Comparison of ENCODE assay signal across 9 cellular contexts in genomic region chr2:47002480-47003381, GRCh38.
A peak's percentile ranks its signal among the peaks of the same experiment; 100 is the strongest.
DNase-seq lines count a peak whose midpoint lies in the region; ATAC-seq lines count a peak whose summit lies in the region.
"Had no signal": no experiment of that assay in that cellular context is flagged by ENCODE, and none has a peak within 500 bp of the region (broad histone marks: within the 10 kb centered on the region; RNA-seq: fewer than 3 reads in every experiment).

No MANE protein-coding gene starts in this region.

- H3K4me3 Mint-ChIP-seq in activated naive CD4-positive, alpha-beta T cell treated with anti-CD3 and anti-CD28 coated beads, Interleukin-2, amount 10 ng/mL, durations not matched to agents 7 days and 5 days: no peak overlapping the region
- no peak overlapping the region for H3K4me3 Mint-ChIP-seq in activated naive CD8-positive, alpha-beta T cell treated with anti-CD3 and anti-CD28 coated beads, Interleukin-2, amount 50 U/mL, for 24 hours
- H3K4me3 Mint-ChIP-seq: natural killer cell treated with Interleukin-12 subunit alpha and Interleukin-12 subunit beta and Interleukin-15 and Interleukin-18, amount 100 ng/mL, for 72 hours had no signal

- peaks cover 9% of the 10 kb centered on the region for H3K4me1 Mint-ChIP-seq in activated naive CD4-positive, alpha-beta T cell treated with anti-CD3 and anti-CD28 coated beads, Interleukin-2, amount 10 ng/mL, durations not matched to agents 7 days and 5 days
- H3K4me1 Mint-ChIP-seq in activated naive CD8-positive, alpha-beta T cell treated with anti-CD3 and anti-CD28 coated beads, Interleukin-2, amount 50 U/mL, for 24 hours: no peaks in the 10 kb centered on the region

- peaks cover 6% of the 10 kb centered on the region; the same call in 1 of the 2 replicates for H3K36me3 ChIP-seq in iPS-20b (ENCODE audit: insufficient read depth, low read depth, low read length)
- H3K36me3 ChIP-seq in subcutaneous abdominal adipose tissue (ENCODE audit: control insufficient read depth in 5 of 5, insufficient read depth in 5 of 5, low read length in 5 of 5): peaks cover 0 to 40% (median 34%) of the 10 kb centered on the region in 5 donors

- DNase-seq in activated naive CD4-positive, alpha-beta T cell treated with anti-CD3 and anti-CD28 coated beads, Interleukin-2, amount 10 ng/mL, durations not matched to agents 7 days and 5 days: no peak
- DNase-seq in activated naive CD4-positive, alpha-beta T cell treated with Interleukin-2 at 50 U/mL for 16 hours: no peak
- DNase-seq in activated naive CD8-positive, alpha-beta T cell treated with anti-CD3 and anti-CD28 coated beads, Interleukin-2, amount 50 U/mL, for 24 hours: no peak
- no peak for DNase-seq in kidney glomerular epithelial cell (lab: John Stamatoyannopoulos, UW)
- DNase-seq in activated naive CD4-positive, alpha-beta T cell treated with anti-CD3 and anti-CD28 coated beads, Interleukin-2, amount 50 U/mL, for 16 hours: no peak

- no peak for ATAC-seq in activated naive CD8-positive, alpha-beta T cell treated with anti-CD3 and anti-CD28 coated beads, Interleukin-2, amount 50 U/mL, for 24 hours
- ATAC-seq in GM21423 (IDR thresholded peaks at IDR 0.05; ENCODE audit: unreplicated experiment): no peak

- H3K9ac ChIP-seq in iPS-20b (ENCODE audit: low read depth, low read length): peak overlapping the region; percentile 51; the same call in 1 of the 2 replicates
- H3K9ac ChIP-seq in subcutaneous abdominal adipose tissue (ENCODE audit: low read length in 5 of 5): peak overlapping the region in 1 of 5 donors; percentile 2

- H3K27me3 Mint-ChIP-seq in activated naive CD4-positive, alpha-beta T cell treated with anti-CD3 and anti-CD28 coated beads, Interleukin-2, amount 10 ng/mL, durations not matched to agents 7 days and 5 days: no peaks in the 10 kb centered on the region
- no peaks in the 10 kb centered on the region for H3K27me3 Mint-ChIP-seq in activated naive CD8-positive, alpha-beta T cell treated with anti-CD3 and anti-CD28 coated beads, Interleukin-2, amount 50 U/mL, for 24 hours
- H3K27me3 Mint-ChIP-seq: natural killer cell treated with Interleukin-12 subunit alpha and Interleukin-12 subunit beta and Interleukin-15 and Interleukin-18, amount 100 ng/mL, for 72 hours had no signal

- H3K27ac ChIP-seq in iPS-20b (ENCODE audit: low read length) (peak overlapping the region; percentile 70), subcutaneous abdominal adipose tissue (ENCODE audit: low read depth, low read length) (peak overlapping the region; percentile 26)

- no peaks in the 10 kb centered on the region for H3K9me3 ChIP-seq in iPS-20b (ENCODE audit: insufficient read depth, low read depth, low read length)
- H3K9me3 ChIP-seq in subcutaneous abdominal adipose tissue (ENCODE audit: control insufficient read depth in 5 of 5, low read length in 5 of 5): no peaks in the 10 kb centered on the region

- H3K9me3 Mint-ChIP-seq in activated naive CD4-positive, alpha-beta T cell treated with anti-CD3 and anti-CD28 coated beads, Interleukin-2, amount 10 ng/mL, durations not matched to agents 7 days and 5 days: no peaks in the 10 kb centered on the region
- no peaks in the 10 kb centered on the region for H3K9me3 Mint-ChIP-seq in activated naive CD8-positive, alpha-beta T cell treated with anti-CD3 and anti-CD28 coated beads, Interleukin-2, amount 50 U/mL, for 24 hours
- H3K9me3 Mint-ChIP-seq: natural killer cell treated with Interleukin-12 subunit alpha and Interleukin-12 subunit beta and Interleukin-15 and Interleukin-18, amount 100 ng/mL, for 72 hours had no signal

- peaks cover 31% of the 10 kb centered on the region for H3K36me3 Mint-ChIP-seq in activated naive CD4-positive, alpha-beta T cell treated with anti-CD3 and anti-CD28 coated beads, Interleukin-2, amount 10 ng/mL, durations not matched to agents 7 days and 5 days
- peaks cover 9% of the 10 kb centered on the region for H3K36me3 Mint-ChIP-seq in activated naive CD8-positive, alpha-beta T cell treated with anti-CD3 and anti-CD28 coated beads, Interleukin-2, amount 50 U/mL, for 24 hours (ENCODE audit: low read depth)

- H3K4me3 ChIP-seq in iPS-20b (ENCODE audit: low read length): no peak overlapping the region
- H3K4me3 ChIP-seq in subcutaneous abdominal adipose tissue (ENCODE audit: low read depth in 1 of 5, low read length in 5 of 5): no peak overlapping the region

- H3K4me1 ChIP-seq in iPS-20b (ENCODE audit: insufficient read depth, low read length) (peaks cover 8% of the 10 kb centered on the region; the same call in 1 of the 2 replicates), subcutaneous abdominal adipose tissue (ENCODE audit: control insufficient read depth in 5 of 5, insufficient read depth in 5 of 5, low read length in 5 of 5) (peaks cover 5 to 72% (median 56%) of the 10 kb centered on the region in 5 donors)

- H3K27ac Mint-ChIP-seq in activated naive CD4-positive, alpha-beta T cell treated with anti-CD3 and anti-CD28 coated beads, Interleukin-2, amount 10 ng/mL, durations not matched to agents 7 days and 5 days: peak overlapping the region; percentile 35
- peak overlapping the region; percentile 3 for H3K27ac Mint-ChIP-seq in activated naive CD8-positive, alpha-beta T cell treated with anti-CD3 and anti-CD28 coated beads, Interleukin-2, amount 50 U/mL, for 24 hours

- CTCF ChIA-PET in activated naive CD4-positive, alpha-beta T cell treated with anti-CD3 and anti-CD28 coated beads, Interleukin-2, amount 10 ng/mL, durations not matched to agents 7 days and 5 days (lab: Charles Lee): no interaction called here

- H3K27me3 ChIP-seq in iPS-20b (ENCODE audit: insufficient read depth, low read length) (no peaks in the 10 kb centered on the region), subcutaneous abdominal adipose tissue (ENCODE audit: control insufficient read depth in 5 of 5, insufficient read depth in 4 of 5, low read length in 5 of 5) (no peaks in the 10 kb centered on the region)
